Comparison of ENCODE assay signal across 18 cellular contexts in the genomic region with DNA sequence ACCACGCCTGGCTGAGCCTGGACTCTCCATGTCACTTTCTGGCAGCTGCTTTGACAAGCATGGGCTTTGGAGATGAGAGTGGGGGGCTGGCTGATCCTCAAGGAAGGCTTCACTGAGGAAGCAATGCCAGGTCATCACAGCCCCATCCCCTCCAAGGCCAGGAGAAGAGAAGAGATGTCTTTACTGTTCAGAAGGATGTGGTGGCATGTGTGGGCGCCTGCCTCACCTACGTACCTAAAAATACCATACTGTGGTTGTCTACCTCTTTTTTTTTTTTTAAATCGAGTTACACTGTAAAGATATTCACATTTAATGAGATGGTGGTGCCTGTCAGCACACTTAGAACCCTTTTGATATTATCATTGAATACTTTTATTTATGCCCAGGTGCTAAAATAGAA. TPM values are rescaled to one million over a fixed set of nuclear protein-coding genes. Genes with fewer than 3 reads are reported as not detected.
DNase-seq lines count a peak whose midpoint lies in the region; ATAC-seq, FAIRE-seq and TF ChIP-seq lines count a peak whose summit lies in the region.
"Had no signal": no experiment of that assay in that cellular context is flagged by ENCODE, and none has a peak within 500 bp of the region (broad histone marks: within the 10 kb centered on the region; RNA-seq: fewer than 3 reads in every experiment).

No MANE protein-coding gene starts in this region.

- H3K27ac ChIP-seq in VCaP: peak overlapping the region; percentile 93
- no peak overlapping the region for H3K27ac ChIP-seq in H1 (ENCODE audit: low read depth, low read length)
- H3K27ac ChIP-seq in esophagus squamous epithelium: peak overlapping the region in 2 of 4 donors; percentile 78 to 84
- peak overlapping the region in 1 of 5 donors; percentile 77 for H3K27ac ChIP-seq in stomach
- H3K27ac ChIP-seq: suprapubic skin had no signal

- peaks cover 24% of the 10 kb centered on the region for H3K4me1 Mint-ChIP-seq in stimulated activated naive CD8-positive, alpha-beta T cell treated with anti-CD3 and anti-CD28 coated beads, Interleukin-15, amount 100 ng/mL, for 72 hours

- H3K18ac ChIP-seq in H1 (ENCODE audit: extremely low read depth, low read length): no peak overlapping the region

- no peak overlapping the region for H2AFZ ChIP-seq in H1 (ENCODE audit: low read length)

- no peaks in the 10 kb centered on the region for H3K9me3 Mint-ChIP-seq in stimulated activated naive CD8-positive, alpha-beta T cell treated with anti-CD3 and anti-CD28 coated beads, Interleukin-15, amount 100 ng/mL, for 72 hours
- H3K9me3 Mint-ChIP-seq: dendritic cell treated with granulocyte-macrophage colony-stimulating factor and Interleukin-4, amounts not matched to agents 40 ng/mL and 50 ng/mL, for 4 days; nephron progenitor cell; T-cell had no signal

- H3K36me3 ChIP-seq in H1 (ENCODE audit: control insufficient read depth in 2 of 4, insufficient read depth in 4 of 4, low read length in 3 of 4) (no peaks in the 10 kb centered on the region), esophagus squamous epithelium (no peaks in the 10 kb centered on the region), stomach (no peaks in the 10 kb centered on the region)
- H3K36me3 ChIP-seq: gastrocnemius medialis, MG63, suprapubic skin had no signal

- H3K4me1 ChIP-seq in H1 (replicated peaks in 1 of 4; ENCODE audit: control insufficient read depth in 3 of 4, insufficient read depth in 4 of 4, low read length in 3 of 4): peaks cover 13 to 26% (median 20%) of the 10 kb centered on the region in 4 experiments
- peaks cover 8 to 50% (median 17%) of the 10 kb centered on the region in 3 donors for H3K4me1 ChIP-seq in esophagus squamous epithelium
- H3K4me1 ChIP-seq in stomach: peaks cover 0 to 20% (median 17%) of the 10 kb centered on the region in 4 donors

- 95% methylated on average over 4 of the region's 4 CpGs; no CpG with 5 or more reads in 1 of the 2 experiments for WGBS in H1 (ENCODE audit: extremely low coverage in 1 of 2, insufficient coverage in 1 of 2, insufficient read length in 1 of 2, insufficient replicate concordance in 2 of 2, low coverage in 1 of 2, low lambda C conversion rate in 2 of 2, missing lambda C conversion rate in 1 of 2), 2 experiments
- WGBS in esophagus squamous epithelium, 2 donors: 79 to 87% methylated on average over 3 to 4 of the region's 4 CpGs
- 80 to 90% (median 84%) methylated on average over 4 of the region's 4 CpGs for WGBS in stomach, 5 donors

- no peak for TF ChIP-seq CTCF in VCaP (conservative IDR thresholded peaks at IDR 0.05)
- no peak for TF ChIP-seq CTCF in H1 (IDR thresholded peaks at IDR 0.05; ENCODE audit: control extremely low read depth in 1 of 3, insufficient read depth in 1 of 3, low read depth in 1 of 3, low read length in 3 of 3)
- TF ChIP-seq CTCF in esophagus squamous epithelium (IDR thresholded peaks at IDR 0.05): no peak
- no peak for TF ChIP-seq CTCF in stomach (IDR thresholded peaks at IDR 0.05)

- no peaks in the 10 kb centered on the region for H4K20me1 ChIP-seq in H1 (replicated peaks in 1 of 2; ENCODE audit: control insufficient read depth in 1 of 2, insufficient read depth in 2 of 2, low read length in 2 of 2)

- H2BK15ac ChIP-seq in H1 (ENCODE audit: low read length): no peak overlapping the region

- peak overlapping the region; percentile 77; the same call in 1 of the 2 replicates for H2BK12ac ChIP-seq in H1 (ENCODE audit: low read depth, low read length)

- no peak overlapping the region for H3K14ac ChIP-seq in H1 (ENCODE audit: insufficient read length)

- TF ChIP-seq RAD21 in H1 (IDR thresholded peaks at IDR 0.05 in 1 of 2, conservative IDR thresholded peaks at IDR 0.05 in 1 of 2; ENCODE audit: low read depth in 2 of 2, low read length in 2 of 2): no peak

- H3K9me3 ChIP-seq in H1 (ENCODE audit: insufficient read depth in 2 of 2, low read depth in 1 of 2, low read length in 1 of 2) (no peaks in the 10 kb centered on the region), esophagus squamous epithelium (no peaks in the 10 kb centered on the region), stomach (no peaks in the 10 kb centered on the region)
- H3K9me3 ChIP-seq: gastrocnemius medialis, MG63, suprapubic skin had no signal

- 0 out of 2 replicates have a peak, but pooled peaks cover 2% of the 10 kb centered on the region for H3K79me1 ChIP-seq in H1 (ENCODE audit: low read depth, low read length)

- FAIRE-seq in H1 (lab: Jason Lieb, UNC): no peak
- FAIRE-seq: bronchial epithelial cell had no signal

- peak; percentile 19 for DNase-seq in stimulated activated CD4-positive, alpha-beta T cell treated with anti-CD3 and anti-CD28 coated beads, Interleukin-15, amount 100 ng/mL, for 24 hours
- no peak for DNase-seq in stimulated activated CD4-positive, alpha-beta T cell treated with anti-CD3 and anti-CD28 coated beads, Interleukin-12 subunit alpha, Interleukin-12 subunit beta, amount 100 ng/mL, for 4 hours
- DNase-seq in H1 (ENCODE audit: low read depth in 1 of 2, low spot score in 2 of 2): no peak
- no peak for DNase-seq in stimulated activated naive CD8-positive, alpha-beta T cell treated with anti-CD3 and anti-CD28 coated beads, Interleukin-15, amount 100 ng/mL, for 72 hours
- no peak for DNase-seq in esophagus squamous epithelium (lab: John Stamatoyannopoulos, UW)
- DNase-seq in stomach: no peak
- no peak for DNase-seq in NCI-H2107 treated with DMSO at 0.1 percent for 48 hours (lab: John Stamatoyannopoulos, UW; ENCODE audit: unreplicated experiment)
- DNase-seq: gastrocnemius medialis, left cardiac atrium, MG63, midbrain, nephron progenitor cell had no signal

- no peak overlapping the region for H4K5ac ChIP-seq in H1 (ENCODE audit: insufficient read length, low read depth, low read length)

- ATAC-seq in stimulated activated naive CD8-positive, alpha-beta T cell treated with anti-CD3 and anti-CD28 coated beads, Interleukin-15, amount 100 ng/mL, for 72 hours: peak; percentile 59
- ATAC-seq: gastrocnemius medialis, HCT116, left cardiac atrium had no signal

- no peak overlapping the region for H3K23ac ChIP-seq in H1 (ENCODE audit: insufficient read length)

- no peak overlapping the region; the same call in 1 of the 2 replicates for H2BK20ac ChIP-seq in H1 (ENCODE audit: low read length)

- peak overlapping the region in 1 of 2 donors; percentile 6 for H3K4me3 Mint-ChIP-seq in stimulated activated naive CD8-positive, alpha-beta T cell treated with anti-CD3 and anti-CD28 coated beads, Interleukin-15, amount 100 ng/mL, for 72 hours
- H3K4me3 Mint-ChIP-seq: dendritic cell treated with granulocyte-macrophage colony-stimulating factor and Interleukin-4, amounts not matched to agents 40 ng/mL and 50 ng/mL, for 4 days; nephron progenitor cell; T-cell had no signal

- TF ChIP-seq POLR2A in H1 (IDR thresholded peaks at IDR 0.05; ENCODE audit: control extremely low read depth in 1 of 2, low read depth in 2 of 2, low read length in 2 of 2): no peak
- no peak for TF ChIP-seq POLR2A in esophagus squamous epithelium (IDR thresholded peaks at IDR 0.05)
- TF ChIP-seq POLR2A in stomach (IDR thresholded peaks at IDR 0.05): no peak

- H2BK5ac ChIP-seq in H1 (ENCODE audit: low read depth, low read length): no peak overlapping the region

- POLR2A ChIA-PET in H1 (lab: Charles Lee; ENCODE audit: partially characterized antibody): interaction anchor here (1.3 to 2.4 kb wide), 2 partner anchors 10 to 14 kb away, joined by 3 to 7 read pairs; no protein-coding TSS in a partner anchor

- no peak overlapping the region for H3K56ac ChIP-seq in H1 (replicated peaks; ENCODE audit: insufficient read length, low read depth, low read length)

- H3K27me3 ChIP-seq in H1 (replicated peaks in 1 of 4; ENCODE audit: control insufficient read depth in 3 of 4, extremely low read depth in 1 of 4, insufficient read depth in 3 of 4, low read length in 3 of 4) (no peaks in the 10 kb centered on the region), esophagus squamous epithelium (no peaks in the 10 kb centered on the region), stomach (no peaks in the 10 kb centered on the region)
- H3K27me3 ChIP-seq: gastrocnemius medialis, MG63, suprapubic skin had no signal

- peaks cover 75% of the 10 kb centered on the region for H3K27me3 Mint-ChIP-seq in stimulated activated naive CD8-positive, alpha-beta T cell treated with anti-CD3 and anti-CD28 coated beads, Interleukin-15, amount 100 ng/mL, for 72 hours

- H3K23me2 ChIP-seq in H1 (ENCODE audit: low read depth, low read length): 0 out of 2 replicates have a peak, but pooled peaks cover 2% of the 10 kb centered on the region

- H3K27ac Mint-ChIP-seq in stimulated activated naive CD8-positive, alpha-beta T cell treated with anti-CD3 and anti-CD28 coated beads, Interleukin-15, amount 100 ng/mL, for 72 hours: no peak overlapping the region
- H3K27ac Mint-ChIP-seq: dendritic cell treated with granulocyte-macrophage colony-stimulating factor and Interleukin-4, amounts not matched to agents 40 ng/mL and 50 ng/mL, for 4 days; T-cell had no signal

- no peak overlapping the region for H3K4ac ChIP-seq in H1 (replicated peaks; ENCODE audit: insufficient read length, low read depth, low read length)

- no peak overlapping the region for H4K91ac ChIP-seq in H1 (replicated peaks; ENCODE audit: insufficient read length, low read length)

- CTCF ChIA-PET in H1 (lab: Charles Lee; ENCODE audit: partially characterized antibody): interaction anchor here (0.6 to 2.6 kb wide), 7 partner anchors 9 to 836 kb away, joined by 3 to 22 read pairs (median 3); no protein-coding TSS in a partner anchor

- H3K9ac ChIP-seq in H1 (replicated peaks in 1 of 4; ENCODE audit: extremely low read depth in 1 of 4, low read depth in 3 of 4, low read length in 3 of 4): no peak overlapping the region

- no peak overlapping the region for H4K8ac ChIP-seq in H1 (ENCODE audit: extremely low read depth, insufficient read depth, low read length)

- no peak overlapping the region for H2BK120ac ChIP-seq in H1 (replicated peaks; ENCODE audit: low read depth, low read length)

- no peaks in the 10 kb centered on the region for H3K79me2 ChIP-seq in H1 (ENCODE audit: control insufficient read depth in 1 of 2, insufficient read depth in 2 of 2, low read length in 2 of 2)

- TF ChIP-seq EP300 in H1 (IDR thresholded peaks at IDR 0.05; ENCODE audit: borderline replicate concordance in 1 of 2, low read depth in 2 of 2, low read length in 2 of 2) (no peak), stomach (IDR thresholded peaks at IDR 0.05) (no peak)

- H3K4me2 ChIP-seq in H1 (ENCODE audit: insufficient read depth in 1 of 2, low read depth in 2 of 2, low read length in 2 of 2): no peak overlapping the region

- no peak overlapping the region for H2AK5ac ChIP-seq in H1 (ENCODE audit: low read depth, low read length)

- intact Hi-C loops in esophagus squamous epithelium (cut with DNase I) (no loop called here), stomach (cut with DNase I; ENCODE audit: low total_unique reads) (no loop called here)

- H3K4me3 ChIP-seq in H1 (ENCODE audit: extremely low read depth in 1 of 4, insufficient read depth in 2 of 4, low read depth in 3 of 4, low read length in 4 of 4): no peak overlapping the region
- no peak overlapping the region for H3K4me3 ChIP-seq in esophagus squamous epithelium
- no peak overlapping the region for H3K4me3 ChIP-seq in stomach
- H3K4me3 ChIP-seq: gastrocnemius medialis, MG63, suprapubic skin had no signal

RNA-seq across cellular contexts. Expression of a gene that starts 26.4 kb away (rescaled TPM):
- total RNA-seq in H1 (2021; fragmentation: NEBNext Ultra II Directional; extraction: Animal tissue kit (Norgen Biotek cat#: 25700)): 302 and 349 TPM in 2 replicates
- polyA plus RNA-seq in H1 (2011; rRNA removed) (115 and 124 TPM in 2 replicates), stomach (100 to 1,000 TPM in 2 of 3 donors, 10 to 100 TPM in 1; 88.7 to 138 (median 103) TPM)
- 159 TPM for polyA plus RNA-seq in H1 (2011; cell fraction: cytosol; rRNA removed)
- 239 TPM for polyA plus RNA-seq in H1 (2011; cell fraction: nucleus; rRNA removed)
- polyA plus RNA-seq in H1 (2012, experiment 1 of 2): 239 to 268 TPM (median 258 TPM) in 4 replicates
- polyA plus RNA-seq in H1 (2012, experiment 2 of 2): 40.4 TPM
- polyA plus RNA-seq in H1 (2013, experiment 1 of 2): 134 TPM
- 131 TPM for polyA plus RNA-seq in H1 (2013, experiment 2 of 2)
- polyA minus RNA-seq in H1 (2011; rRNA and poly(A)+ RNA removed): 165 and 188 TPM in 2 replicates
- polyA minus RNA-seq in H1 (2011; cell fraction: cytosol; rRNA and poly(A)+ RNA removed): 179 TPM
- polyA minus RNA-seq in H1 (2011; cell fraction: nucleus; rRNA and poly(A)+ RNA removed): 114 TPM
- total RNA-seq in esophagus squamous epithelium (100 to 1,000 TPM; 293 to 393 (median 348) TPM), stomach (100 to 1,000 TPM; 199 to 531 (median 258) TPM)
